ENCODE assay signal across 21 cellular contexts in the genomic region with DNA sequence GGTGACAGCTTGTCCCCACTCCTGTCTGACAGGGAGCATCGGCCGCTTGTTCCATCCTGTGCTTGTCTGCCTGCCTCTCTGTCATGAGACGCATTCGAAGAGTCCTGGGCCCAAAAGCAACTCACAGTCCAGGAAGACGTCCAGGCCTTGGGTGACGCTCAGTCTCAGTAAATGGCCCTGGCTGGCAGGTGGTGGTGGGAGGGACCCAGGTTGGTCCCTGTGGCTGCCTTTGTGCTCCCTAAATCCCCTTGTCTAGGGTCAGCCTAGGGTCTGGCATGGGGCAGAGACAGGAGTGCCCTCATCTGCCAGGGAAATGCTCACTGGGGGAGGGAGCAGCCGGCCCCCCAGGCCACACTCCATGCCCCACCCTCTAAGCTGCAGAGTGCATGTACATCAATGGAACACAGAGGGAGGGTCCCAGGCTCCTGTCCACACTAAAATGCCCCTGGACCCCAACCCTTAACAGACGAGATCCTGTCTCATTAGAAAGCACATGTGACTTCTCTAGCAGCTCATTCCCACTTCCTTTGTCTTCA.
A peak's percentile ranks its signal among the peaks of the same experiment; 100 is the strongest.
DNase-seq lines count a peak whose midpoint lies in the region; ATAC-seq and TF ChIP-seq lines count a peak whose summit lies in the region.
"Had no signal": no experiment of that assay in that cellular context is flagged by ENCODE, and none has a peak within 500 bp of the region (broad histone marks: within the 10 kb centered on the region; RNA-seq: fewer than 3 reads in every experiment).

No MANE protein-coding gene starts in this region.

- H3K36me3 ChIP-seq in BLaER1 (no peaks in the 10 kb centered on the region), OCI-LY7 (ENCODE audit: insufficient read depth, low read length) (no peaks in the 10 kb centered on the region)
- H3K36me3 ChIP-seq: ascending aorta, pancreas, sigmoid colon, SJCRH30 had no signal

- peaks cover 68% of the 10 kb centered on the region for H3K4me1 ChIP-seq in BLaER1
- H3K4me1 ChIP-seq in OCI-LY7 (ENCODE audit: insufficient read depth, low read length, poor library complexity, severe bottlenecking) = peaks cover 55% of the 10 kb centered on the region
- H3K4me1 ChIP-seq: SJCRH30 had no signal

- peak overlapping the region; percentile 71 for H2AFZ ChIP-seq in OCI-LY7 (ENCODE audit: low read length)

- DNase-seq in OCI-LY7 (ENCODE audit: low spot score) = no peak
- DNase-seq in mesenteric fat pad (ENCODE audit: low spot score) = peak; percentile 85
- peak; percentile 8 for DNase-seq in stimulated activated CD8-positive, alpha-beta memory T cell treated with anti-CD3 and anti-CD28 coated beads, Interleukin-4, amount 100 ng/mL, for 48 hours
- no peak for DNase-seq in cerebellar cortex (ENCODE audit: low spot score)
- no peak for DNase-seq in GM10266 (ENCODE audit: extremely low spot score)
- DNase-seq: dermis blood vessel endothelial cell, glutamatergic neuron, H7, mesendoderm, naive B cell, NCI-H1694, NCI-H2171 treated with DMSO at 0.1 percent for 48 hours, NCI-H524 treated with DMSO at 0.1 percent for 48 hours, sigmoid colon, SJCRH30, T-helper 1 cell had no signal

- H3K4me2 ChIP-seq in BLaER1 = peak overlapping the region; percentile 93
- H3K4me2 ChIP-seq in OCI-LY7 (ENCODE audit: low read length) = peak overlapping the region; percentile 58

- H3K9me3 ChIP-seq in BLaER1 = no peaks in the 10 kb centered on the region; the same call in 1 of the 2 replicates
- H3K9me3 ChIP-seq in OCI-LY7 (ENCODE audit: low read length) = no peaks in the 10 kb centered on the region
- H3K9me3 ChIP-seq: ascending aorta, pancreas, sigmoid colon, SJCRH30 had no signal

- POLR2A ChIA-PET in OCI-LY7 (lab: Charles Lee) = interaction anchor here (0.6 to 4.1 kb wide), 7 partner anchors 8 to 72 kb away, joined by 3 to 31 read pairs (median 4); no protein-coding TSS in a partner anchor

- TF ChIP-seq CTCF in OCI-LY7 (conservative IDR thresholded peaks at IDR 0.05; ENCODE audit: low read length) (no peak), GM10266 (IDR thresholded peaks at IDR 0.05; ENCODE audit: control insufficient read depth, insufficient read depth, low read depth, missing control alignments) (no peak)

- H3K27ac ChIP-seq in BLaER1 = peak overlapping the region; percentile 75
- peak overlapping the region; percentile 13 for H3K27ac ChIP-seq in OCI-LY7 (ENCODE audit: low read depth, low read length, poor library complexity, severe bottlenecking)
- H3K27ac ChIP-seq: ascending aorta, pancreas, sigmoid colon, SJCRH30 had no signal

- H3K4me3 ChIP-seq in BLaER1 = peak overlapping the region; percentile 38; the same call in 1 of the 2 replicates
- H3K4me3 ChIP-seq in OCI-LY7 (ENCODE audit: low read depth, low read length, poor library complexity, severe bottlenecking) = no peak overlapping the region
- H3K4me3 ChIP-seq: ascending aorta, pancreas, sigmoid colon, SJCRH30 had no signal

- ATAC-seq in SK-N-SH treated with all-trans-retinoic acid at 6 μM for 48 hours (no peak), GM18502 (IDR thresholded peaks at IDR 0.05; ENCODE audit: poor library complexity, unreplicated experiment) (no peak)
- ATAC-seq: pancreas had no signal

- H4K20me1 ChIP-seq in BLaER1 = no peaks in the 10 kb centered on the region
- no peaks in the 10 kb centered on the region for H4K20me1 ChIP-seq in OCI-LY7 (ENCODE audit: insufficient read depth, low read length)

- H3K27me3 ChIP-seq in BLaER1 = no peaks in the 10 kb centered on the region
- H3K27me3 ChIP-seq: ascending aorta, pancreas, sigmoid colon, SJCRH30 had no signal

- CTCF ChIA-PET in OCI-LY7 (lab: Charles Lee; ENCODE audit: unreplicated experiment) = interaction anchor here (1.5 kb wide), 1 partner anchor 30 kb away, joined by 3 read pairs; no protein-coding TSS in a partner anchor

- no TSS peak for BruUV-seq in OCI-LY7 (replicated peaks; lab: Mats Ljungman, UMichigan)

- intact Hi-C loops in OCI-LY7 (cut with micrococcal nuclease; ENCODE audit: unreplicated experiment) = no loop called here

- H3K9me2 ChIP-seq in OCI-LY7 (ENCODE audit: insufficient read depth, low read length) = no peaks in the 10 kb centered on the region

- no peaks in the 10 kb centered on the region for H3K79me2 ChIP-seq in OCI-LY7 (ENCODE audit: insufficient read depth, low read depth, low read length)

- peak overlapping the region; percentile 58; the same call in 1 of the 2 replicates for H3K9ac ChIP-seq in BLaER1

TF ChIP-seq in SK-N-SH treated with all-trans-retinoic acid at 6 μM for 48 hours, 23 proteins besides CTCF, POLR2A, EP300 and RAD21:
- TF ChIP-seq, protein P1, sequence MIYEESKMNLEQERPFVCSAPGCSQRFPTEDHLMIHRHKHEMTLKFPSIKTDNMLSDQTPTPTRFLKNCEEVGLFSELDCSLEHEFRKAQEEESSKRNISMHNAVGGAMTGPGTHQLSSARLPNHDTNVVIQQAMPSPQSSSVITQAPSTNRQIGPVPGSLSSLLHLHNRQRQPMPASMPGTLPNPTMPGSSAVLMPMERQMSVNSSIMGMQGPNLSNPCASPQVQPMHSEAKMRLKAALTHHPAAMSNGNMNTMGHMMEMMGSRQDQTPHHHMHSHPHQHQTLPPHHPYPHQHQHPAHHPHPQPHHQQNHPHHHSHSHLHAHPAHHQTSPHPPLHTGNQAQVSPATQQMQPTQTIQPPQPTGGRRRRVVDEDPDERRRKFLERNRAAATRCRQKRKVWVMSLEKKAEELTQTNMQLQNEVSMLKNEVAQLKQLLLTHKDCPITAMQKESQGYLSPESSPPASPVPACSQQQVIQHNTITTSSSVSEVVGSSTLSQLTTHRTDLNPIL (CRISPR knock-in tag; IDR thresholded peaks at IDR 0.05; ENCODE audit: low read depth) = no peak
- TF ChIP-seq GLIS3 (CRISPR knock-in tag; IDR thresholded peaks at IDR 0.05) (no peak), ZFP3 (CRISPR knock-in tag; IDR thresholded peaks at IDR 0.05) (no peak)

Comparison
In these comparisons a context has a peak if more than half of its experiments do, and no peak if none do; other contexts are left out.
1. DNase-seq: peak in mesenteric fat pad (single experiment) and stimulated activated CD8-positive, alpha-beta memory T cell treated with anti-CD3 and anti-CD28 coated beads, Interleukin-4, amount 100 ng/mL, for 48 hours (single experiment); none in OCI-LY7 (single experiment), cerebellar cortex (single experiment) and GM10266 (single experiment).